Comparison of ENCODE assay signal across 25 cellular contexts in the genomic region with DNA sequence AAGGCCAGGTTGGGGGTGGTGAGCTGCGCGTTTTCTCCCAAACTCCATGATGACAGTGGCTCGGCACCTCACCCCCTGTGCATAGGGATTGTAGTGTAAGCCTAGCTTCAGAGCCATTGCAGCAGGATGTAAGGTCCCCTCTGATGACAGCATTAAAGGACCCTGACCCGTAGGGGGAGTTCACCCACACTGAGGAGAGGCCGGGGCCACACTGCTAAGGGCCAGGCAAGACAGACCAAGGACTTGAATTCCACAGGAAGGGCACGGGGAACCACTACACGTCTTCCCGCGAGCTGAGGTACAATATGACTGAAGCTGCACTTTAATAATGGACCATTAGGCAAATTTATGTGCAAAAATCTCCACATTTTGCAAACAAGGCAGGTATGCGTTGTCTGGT.
"Had no signal": no experiment of that assay in that cellular context is flagged by ENCODE, and none has a peak within 500 bp of the region (broad histone marks: within the 10 kb centered on the region; RNA-seq: fewer than 3 reads in every experiment).

No MANE protein-coding gene starts in this region.

- H3K4me3 Mint-ChIP-seq: activated CD8-positive, alpha-beta memory T cell treated with anti-CD3 and anti-CD28 coated beads, Interleukin-2, amount 10 ng/mL, durations not matched to agents 7 days and 5 days; activated naive CD4-positive, alpha-beta T cell treated with anti-CD3 and anti-CD28 coated beads for 36 hours; activated naive CD8-positive, alpha-beta T cell; activated T-cell treated with anti-CD3 and anti-CD28 coated beads, Interleukin-2, amount 50 U/mL, for 24 hours; activated T-helper 1 cell treated with anti-CD3 and anti-CD28 coated beads, Interleukin-12 subunit alpha, Interleukin-12 subunit beta, Interleukin-2, Interleukin-4 antibody, amounts not matched to agents 30 ng/mL and 10 ng/mL and 1 ng/mL, durations not matched to agents 14 hours and 24 hours and 36 hours; brain; T-helper 17 cell had no signal

- H3K36me3 Mint-ChIP-seq: activated naive CD8-positive, alpha-beta T cell; brain had no signal

- DNase-seq: activated CD4-positive, alpha-beta T cell treated with anti-CD3 and anti-CD28 coated beads for 48 hours; activated CD4-positive, alpha-beta T cell treated with anti-CD3 and anti-CD28 coated beads, Interleukin-2, amount 50 U/mL, for 48 hours; activated CD4-positive, CD25-positive, alpha-beta regulatory T cell treated with anti-CD3 and anti-CD28 coated beads, Interleukin-2, amount 50 U/mL, for 72 hours; activated CD8-positive, alpha-beta memory T cell treated with anti-CD3 and anti-CD28 coated beads, Interleukin-2, amount 10 ng/mL, durations not matched to agents 7 days and 5 days; activated effector memory CD4-positive, alpha-beta T cell treated with Interleukin-2 at 50 U/mL for 16 hours; activated naive CD4-positive, alpha-beta T cell treated with anti-CD3 and anti-CD28 coated beads for 36 hours; activated T-cell treated with anti-CD3 and anti-CD28 coated beads, Interleukin-2, amount 50 U/mL, for 24 hours; amygdala; Kasumi-1; NCI-H1105 treated with DMSO at 0.1 percent for 48 hours; NCI-H146; NCI-H187 treated with DMSO at 0.1 percent for 48 hours; NCI-H2081 treated with DMSO at 0.1 percent for 48 hours; NCI-H2171; NCI-H2227 treated with DMSO at 0.1 percent for 48 hours; NCI-H446 treated with DMSO at 0.1 percent for 48 hours; NCI-H524 treated with DMSO at 0.1 percent for 48 hours; NCI-H748 treated with DMSO at 0.1 percent for 48 hours; SIG-M5; T-helper 17 cell; T-helper 9 cell; WERI-Rb-1 had no signal

- ATAC-seq: activated CD8-positive, alpha-beta memory T cell treated with anti-CD3 and anti-CD28 coated beads, Interleukin-2, amount 10 ng/mL, durations not matched to agents 7 days and 5 days; T-helper 17 cell had no signal

- H3K27ac ChIP-seq: WERI-Rb-1 had no signal

- H3K4me1 Mint-ChIP-seq: activated CD8-positive, alpha-beta memory T cell treated with anti-CD3 and anti-CD28 coated beads, Interleukin-2, amount 10 ng/mL, durations not matched to agents 7 days and 5 days; brain; T-helper 17 cell had no signal

- H3K36me3 ChIP-seq: WERI-Rb-1 had no signal

- H3K27ac Mint-ChIP-seq: activated CD8-positive, alpha-beta memory T cell treated with anti-CD3 and anti-CD28 coated beads, Interleukin-2, amount 10 ng/mL, durations not matched to agents 7 days and 5 days; activated naive CD4-positive, alpha-beta T cell treated with anti-CD3 and anti-CD28 coated beads for 36 hours; activated naive CD8-positive, alpha-beta T cell; activated T-cell treated with anti-CD3 and anti-CD28 coated beads, Interleukin-2, amount 50 U/mL, for 24 hours; activated T-helper 1 cell treated with anti-CD3 and anti-CD28 coated beads, Interleukin-12 subunit alpha, Interleukin-12 subunit beta, Interleukin-2, Interleukin-4 antibody, amounts not matched to agents 30 ng/mL and 10 ng/mL and 1 ng/mL, durations not matched to agents 14 hours and 24 hours and 36 hours; brain; T-helper 17 cell had no signal

- H3K27me3 Mint-ChIP-seq: activated CD8-positive, alpha-beta memory T cell treated with anti-CD3 and anti-CD28 coated beads, Interleukin-2, amount 10 ng/mL, durations not matched to agents 7 days and 5 days; activated T-cell treated with anti-CD3 and anti-CD28 coated beads, Interleukin-2, amount 50 U/mL, for 24 hours; T-helper 17 cell had no signal
